Comparison of ENCODE assay signal across 23 cellular contexts in the genomic region with DNA sequence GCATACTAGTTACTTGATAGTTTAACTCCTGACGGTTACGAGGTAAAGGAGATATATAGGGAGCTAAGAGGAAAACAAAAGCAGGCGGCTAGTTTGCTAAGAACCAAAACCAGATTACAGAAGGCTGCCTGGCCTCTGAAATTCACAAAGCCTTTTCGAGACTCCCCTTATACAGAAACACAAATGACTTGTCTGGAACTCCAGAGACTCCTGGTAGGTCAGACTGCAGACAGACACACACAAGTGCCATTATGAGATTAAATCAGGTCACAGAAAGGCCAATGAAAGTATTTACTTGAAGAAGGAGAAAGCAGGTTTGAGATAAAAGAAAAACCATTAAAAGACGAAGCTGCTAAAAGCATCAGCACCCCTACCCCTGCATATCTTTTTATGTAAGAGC.
A peak's percentile ranks its signal among the peaks of the same experiment; 100 is the strongest.
DNase-seq lines count a peak whose midpoint lies in the region; ATAC-seq and TF ChIP-seq lines count a peak whose summit lies in the region.
"Had no signal": no experiment of that assay in that cellular context is flagged by ENCODE, and none has a peak within 500 bp of the region (broad histone marks: within the 10 kb centered on the region; RNA-seq: fewer than 3 reads in every experiment).

No MANE protein-coding gene starts in this region.

- DNase-seq in activated CD4-positive, alpha-beta T cell treated with anti-CD3 and anti-CD28 coated beads, Interleukin-2, amount 10 ng/mL, durations not matched to agents 24 days and 14 days = peak; percentile 35
- DNase-seq in activated CD4-positive, alpha-beta T cell treated with anti-CD3 and anti-CD28 coated beads for 48 hours = no peak
- DNase-seq in SK-N-DZ (ENCODE audit: low spot score) = peak; percentile 61
- peak; percentile 80 for DNase-seq in esophagus muscularis mucosa (ENCODE audit: extremely low spot score)
- peak; percentile 72 for DNase-seq in retinal pigment epithelial cell (ENCODE audit: low read depth)
- no peak for DNase-seq in GM19238 (ENCODE audit: insufficient read length, low spot score)
- DNase-seq: BE2C; C1 segment of cervical spinal cord; CD4-positive, CD25-positive, alpha-beta regulatory T cell; CD8-positive, alpha-beta memory T cell; COR-L47; DMS 273 treated with DMSO at 0.1 percent for 48 hours; DMS53; DND-41; EL; GOT3; H7; HFFc6 had no signal

- H3K4me1 Mint-ChIP-seq in activated CD4-positive, alpha-beta T cell treated with anti-CD3 and anti-CD28 coated beads, Interleukin-2, amount 10 ng/mL, durations not matched to agents 24 days and 14 days = no peaks in the 10 kb centered on the region
- H3K4me1 Mint-ChIP-seq: CD4-positive, CD25-positive, alpha-beta regulatory T cell; CD8-positive, alpha-beta memory T cell; IgD-negative memory B cell had no signal

- no peaks in the 10 kb centered on the region for H3K9me3 ChIP-seq in esophagus muscularis mucosa
- H3K9me3 ChIP-seq: BE2C had no signal

- no peak overlapping the region for H3K27ac Mint-ChIP-seq in activated CD4-positive, alpha-beta T cell treated with anti-CD3 and anti-CD28 coated beads, Interleukin-2, amount 10 ng/mL, durations not matched to agents 24 days and 14 days
- H3K27ac Mint-ChIP-seq: HFFc6, IgD-negative memory B cell had no signal

- no peak overlapping the region for H3K4me3 ChIP-seq in esophagus muscularis mucosa
- H3K4me3 ChIP-seq in retinal pigment epithelial cell (ENCODE audit: low read length) = no peak overlapping the region
- H3K4me3 ChIP-seq: GM12878 had no signal

- no peak for TF ChIP-seq POLR2A in esophagus muscularis mucosa (IDR thresholded peaks at IDR 0.05; ENCODE audit: low read depth)

- TF ChIP-seq CTCF in esophagus muscularis mucosa (IDR thresholded peaks at IDR 0.05) (no peak), retinal pigment epithelial cell (conservative IDR thresholded peaks at IDR 0.05; ENCODE audit: low read depth, low read length) (no peak)

- H3K27ac ChIP-seq in esophagus muscularis mucosa (replicated peaks in 1 of 4) = no peak overlapping the region

- no peaks in the 10 kb centered on the region for H3K27me3 ChIP-seq in esophagus muscularis mucosa
- H3K27me3 ChIP-seq: BE2C had no signal

- WGBS in esophagus muscularis mucosa = 93% methylated on average over 5 of the region's 5 CpGs

- H3K9me3 Mint-ChIP-seq in activated CD4-positive, alpha-beta T cell treated with anti-CD3 and anti-CD28 coated beads, Interleukin-2, amount 10 ng/mL, durations not matched to agents 24 days and 14 days = no peaks in the 10 kb centered on the region
- H3K9me3 Mint-ChIP-seq: CD4-positive, CD25-positive, alpha-beta regulatory T cell; CD8-positive, alpha-beta memory T cell; HFFc6; IgD-negative memory B cell had no signal

- no peak overlapping the region for H3K4me3 Mint-ChIP-seq in activated CD4-positive, alpha-beta T cell treated with anti-CD3 and anti-CD28 coated beads, Interleukin-2, amount 10 ng/mL, durations not matched to agents 24 days and 14 days
- H3K4me3 Mint-ChIP-seq: CD4-positive, CD25-positive, alpha-beta regulatory T cell; CD8-positive, alpha-beta memory T cell; HFFc6; IgD-negative memory B cell had no signal

- peaks cover 10% of the 10 kb centered on the region for H3K36me3 Mint-ChIP-seq in activated CD4-positive, alpha-beta T cell treated with anti-CD3 and anti-CD28 coated beads, Interleukin-2, amount 10 ng/mL, durations not matched to agents 24 days and 14 days (ENCODE audit: low read depth)

- no peaks in the 10 kb centered on the region for H3K4me1 ChIP-seq in esophagus muscularis mucosa

- intact Hi-C loops in activated CD4-positive, alpha-beta T cell treated with anti-CD3 and anti-CD28 coated beads, Interleukin-2, amount 10 ng/mL, durations not matched to agents 24 days and 14 days (cut with micrococcal nuclease) = no loop called here
- intact Hi-C loops in esophagus muscularis mucosa (cut with DNase I) = no loop called here

- TF ChIP-seq EP300 in esophagus muscularis mucosa (IDR thresholded peaks at IDR 0.05) = no peak

- ATAC-seq in HG03095 (IDR thresholded peaks at IDR 0.05; ENCODE audit: unreplicated experiment) = no peak
- ATAC-seq: GM12878, HCT116, HepG2 had no signal

- H3K27me3 Mint-ChIP-seq in activated CD4-positive, alpha-beta T cell treated with anti-CD3 and anti-CD28 coated beads, Interleukin-2, amount 10 ng/mL, durations not matched to agents 24 days and 14 days = no peaks in the 10 kb centered on the region
- H3K27me3 Mint-ChIP-seq: CD4-positive, CD25-positive, alpha-beta regulatory T cell; CD8-positive, alpha-beta memory T cell; IgD-negative memory B cell had no signal

- H3K36me3 ChIP-seq in esophagus muscularis mucosa = peaks cover 4 to 53% (median 22%) of the 10 kb centered on the region in 4 donors

Comparison
In these comparisons a context has a peak if more than half of its experiments do, and no peak if none do; other contexts are left out.
1. DNase-seq: peak in activated CD4-positive, alpha-beta T cell treated with anti-CD3 and anti-CD28 coated beads, Interleukin-2, amount 10 ng/mL, durations not matched to agents 24 days and 14 days (single experiment), SK-N-DZ (single experiment), esophagus muscularis mucosa (single experiment) and retinal pigment epithelial cell (single experiment); none in activated CD4-positive, alpha-beta T cell treated with anti-CD3 and anti-CD28 coated beads for 48 hours (single experiment) and GM19238 (single experiment).